Comparison of ENCODE assay signal across 13 cellular contexts in genomic region chr3:31635586-31635985, GRCh38.
DNase-seq lines count a peak whose midpoint lies in the region; ATAC-seq, FAIRE-seq and TF ChIP-seq lines count a peak whose summit lies in the region.
"Had no signal": no experiment of that assay in that cellular context is flagged by ENCODE, and none has a peak within 500 bp of the region (broad histone marks: within the 10 kb centered on the region; RNA-seq: fewer than 3 reads in every experiment).

No MANE protein-coding gene starts in this region.

- peaks cover 14% of the 10 kb centered on the region for H3K36me3 ChIP-seq in astrocyte (ENCODE audit: insufficient read depth, low read length)

- peaks cover 1 to 7% of the 10 kb centered on the region in 2 donors for H3K36me3 Mint-ChIP-seq in activated T-cell treated with anti-CD3 and anti-CD28 coated beads, Interleukin-2, amount 50 U/mL, for 72 hours (ENCODE audit: insufficient read depth in 2 of 2)
- H3K36me3 Mint-ChIP-seq in astrocyte (ENCODE audit: low read depth, unreplicated experiment) = peaks cover 8% of the 10 kb centered on the region
- H3K36me3 Mint-ChIP-seq in stimulated activated naive CD8-positive, alpha-beta T cell treated with anti-CD3 and anti-CD28 coated beads, Interleukin-15, Interleukin-2, amounts not matched to agents 100 ng/mL and 50 ng/mL, for 24 hours (ENCODE audit: low read depth) = peaks cover 66% of the 10 kb centered on the region

- no peak overlapping the region for H3K9ac ChIP-seq in astrocyte (ENCODE audit: low read length)

- no peak overlapping the region for H2AFZ ChIP-seq in astrocyte (ENCODE audit: low read depth, low read length)

- DNase-seq in activated T-cell treated with anti-CD3 and anti-CD28 coated beads, Interleukin-2, amount 50 U/mL, for 72 hours = no peak
- DNase-seq in activated T-cell treated with anti-CD3 and anti-CD28 coated beads for 4 hours (no peak), astrocyte (ENCODE audit: low read depth) (no peak), GDM1 (lab: John Stamatoyannopoulos, UW) (no peak), NCI-H187 (lab: John Stamatoyannopoulos, UW) (no peak)
- DNase-seq: DMS153, NCI-H1417, NCI-H748 treated with DMSO at 0.1 percent for 48 hours had no signal

- ATAC-seq in activated T-cell treated with anti-CD3 and anti-CD28 coated beads, Interleukin-2, amount 50 U/mL, for 72 hours (replicated peaks in 1 of 2) = peak; percentile 80 to 89
- ATAC-seq in HG03442 (IDR thresholded peaks at IDR 0.05; ENCODE audit: unreplicated experiment) = peak; percentile 47
- ATAC-seq in HG03159 (IDR thresholded peaks at IDR 0.05; ENCODE audit: unreplicated experiment) = no peak

- H3K4me3 Mint-ChIP-seq in activated T-cell treated with anti-CD3 and anti-CD28 coated beads, Interleukin-2, amount 50 U/mL, for 72 hours = peak overlapping the region; percentile 11 to 65
- no peak overlapping the region for H3K4me3 Mint-ChIP-seq in astrocyte (ENCODE audit: unreplicated experiment)
- H3K4me3 Mint-ChIP-seq in stimulated activated naive CD8-positive, alpha-beta T cell treated with anti-CD3 and anti-CD28 coated beads, Interleukin-15, Interleukin-2, amounts not matched to agents 100 ng/mL and 50 ng/mL, for 24 hours = no peak overlapping the region

- H3K4me1 Mint-ChIP-seq in activated T-cell treated with anti-CD3 and anti-CD28 coated beads, Interleukin-2, amount 50 U/mL, for 72 hours (ENCODE audit: low read depth) = peaks cover 39% of the 10 kb centered on the region
- peaks cover 17% of the 10 kb centered on the region for H3K4me1 Mint-ChIP-seq in astrocyte (ENCODE audit: low read depth, unreplicated experiment)
- peaks cover 46% of the 10 kb centered on the region for H3K4me1 Mint-ChIP-seq in stimulated activated naive CD8-positive, alpha-beta T cell treated with anti-CD3 and anti-CD28 coated beads, Interleukin-15, Interleukin-2, amounts not matched to agents 100 ng/mL and 50 ng/mL, for 24 hours (ENCODE audit: low read depth)

- H3K9me3 ChIP-seq in astrocyte (ENCODE audit: insufficient read depth, low read depth, low read length) = no peaks in the 10 kb centered on the region
- H3K9me3 ChIP-seq: HAP-1 had no signal

- no peak overlapping the region for H3K4me3 ChIP-seq in astrocyte (ENCODE audit: insufficient read depth, low read depth, low read length)
- H3K4me3 ChIP-seq: HAP-1 had no signal

- peak; percentile 58 for FAIRE-seq in astrocyte (lab: Jason Lieb, UNC)
- FAIRE-seq: urothelium cell line had no signal

- no peaks in the 10 kb centered on the region for H3K27me3 ChIP-seq in astrocyte (ENCODE audit: insufficient read depth, low read length)

- H3K4me1 ChIP-seq in astrocyte (ENCODE audit: insufficient read depth, low read length) = no peaks in the 10 kb centered on the region

- peak overlapping the region; percentile 91 for H3K27ac Mint-ChIP-seq in activated T-cell treated with anti-CD3 and anti-CD28 coated beads, Interleukin-2, amount 50 U/mL, for 72 hours
- no peak overlapping the region for H3K27ac Mint-ChIP-seq in astrocyte (ENCODE audit: unreplicated experiment)
- H3K27ac Mint-ChIP-seq in stimulated activated naive CD8-positive, alpha-beta T cell treated with anti-CD3 and anti-CD28 coated beads, Interleukin-15, Interleukin-2, amounts not matched to agents 100 ng/mL and 50 ng/mL, for 24 hours = peak overlapping the region; percentile 19

- TF ChIP-seq CTCF in astrocyte (IDR thresholded peaks at IDR 0.05; ENCODE audit: insufficient read depth, low read depth, low read length) = no peak

- H4K20me1 ChIP-seq in astrocyte (ENCODE audit: insufficient read depth, low read length) = no peaks in the 10 kb centered on the region

- no peaks in the 10 kb centered on the region for H3K9me3 Mint-ChIP-seq in activated T-cell treated with anti-CD3 and anti-CD28 coated beads, Interleukin-2, amount 50 U/mL, for 72 hours
- no peaks in the 10 kb centered on the region for H3K9me3 Mint-ChIP-seq in astrocyte (ENCODE audit: unreplicated experiment)
- H3K9me3 Mint-ChIP-seq in stimulated activated naive CD8-positive, alpha-beta T cell treated with anti-CD3 and anti-CD28 coated beads, Interleukin-15, Interleukin-2, amounts not matched to agents 100 ng/mL and 50 ng/mL, for 24 hours = no peaks in the 10 kb centered on the region

- no peak overlapping the region for H3K4me2 ChIP-seq in astrocyte (ENCODE audit: low read length)

- H3K79me2 ChIP-seq in astrocyte (ENCODE audit: insufficient read depth, low read length) = no peaks in the 10 kb centered on the region

- no peaks in the 10 kb centered on the region for H3K27me3 Mint-ChIP-seq in activated T-cell treated with anti-CD3 and anti-CD28 coated beads, Interleukin-2, amount 50 U/mL, for 72 hours (ENCODE audit: low read depth)
- no peaks in the 10 kb centered on the region for H3K27me3 Mint-ChIP-seq in astrocyte (ENCODE audit: low read depth, unreplicated experiment)
- H3K27me3 Mint-ChIP-seq in stimulated activated naive CD8-positive, alpha-beta T cell treated with anti-CD3 and anti-CD28 coated beads, Interleukin-15, Interleukin-2, amounts not matched to agents 100 ng/mL and 50 ng/mL, for 24 hours = no peaks in the 10 kb centered on the region

- no peak overlapping the region for H3K27ac ChIP-seq in astrocyte (ENCODE audit: low read depth, low read length)

Comparison
In these comparisons a context has a peak if more than half of its experiments do, and no peak if none do; other contexts are left out.
1. H3K4me3 Mint-ChIP-seq: peak in activated T-cell treated with anti-CD3 and anti-CD28 coated beads, Interleukin-2, amount 50 U/mL, for 72 hours (2 of 2); none in astrocyte (single experiment) and stimulated activated naive CD8-positive, alpha-beta T cell treated with anti-CD3 and anti-CD28 coated beads, Interleukin-15, Interleukin-2, amounts not matched to agents 100 ng/mL and 50 ng/mL, for 24 hours (single experiment).